34 cellular contexts compared by ENCODE assay signal in genomic region chr6:139054001-139054400, GRCh38.
"Had no signal": no experiment of that assay in that cellular context is flagged by ENCODE, and none has a peak within 500 bp of the region (broad histone marks: within the 10 kb centered on the region; RNA-seq: fewer than 3 reads in every experiment).

No MANE protein-coding gene starts in this region.

- DNase-seq: Karpas-422, Kasumi-1, KG1, MG63, MM.1S, MV-4-11, NCI-H1048, NCI-H1092, NCI-H1092 treated with DMSO at 0.1 percent for 48 hours, NCI-H1105, NCI-H1105 treated with DMSO at 0.1 percent for 48 hours, NCI-H1417, NCI-H1417 treated with DMSO at 0.1 percent for 48 hours, NCI-H1436, NCI-H1436 treated with DMSO at 0.1 percent for 48 hours, NCI-H146, NCI-H1694, NCI-H1694 treated with DMSO at 0.1 percent for 48 hours, NCI-H187, NCI-H187 treated with DMSO at 0.1 percent for 48 hours, NCI-H1930, NCI-H2029, NCI-H2029 treated with DMSO at 0.1 percent for 48 hours, NCI-H2081, NCI-H2081 treated with DMSO at 0.1 percent for 48 hours, NCI-H2107, NCI-H2171, NCI-H2171 treated with DMSO at 0.1 percent for 48 hours, NCI-H2227 treated with DMSO at 0.1 percent for 48 hours, NCI-H226, NCI-H345, NCI-H446, NCI-H446 treated with DMSO at 0.1 percent for 48 hours had no signal

- H3K4me3 ChIP-seq: MG63 had no signal

- H3K27ac ChIP-seq: KMS-11 had no signal

- H3K9me3 ChIP-seq: MG63 had no signal

- H3K27me3 ChIP-seq: MG63 had no signal
